In the genomic region with DNA sequence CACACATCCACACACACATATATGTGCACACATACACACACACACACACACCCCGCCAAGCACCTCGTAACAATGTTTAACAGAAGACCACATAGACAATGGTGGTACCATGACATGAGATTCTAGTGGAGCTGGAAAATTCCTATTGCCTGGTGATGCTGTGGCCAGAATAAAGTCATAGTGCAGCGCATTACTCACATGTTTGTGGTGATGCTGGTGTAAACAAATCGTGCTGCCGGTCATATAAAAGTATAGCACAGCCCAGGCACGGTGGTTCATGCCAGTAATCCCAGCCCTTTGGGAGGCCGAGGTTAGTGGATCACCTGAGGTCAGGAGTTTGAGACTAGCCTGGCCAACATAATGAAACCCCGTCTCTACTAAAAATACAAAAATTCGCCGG, we compare ENCODE assay signal across 23 cellular contexts.
"Had no signal": no experiment of that assay in that cellular context is flagged by ENCODE, and none has a peak within 500 bp of the region (broad histone marks: within the 10 kb centered on the region; RNA-seq: fewer than 3 reads in every experiment).

No MANE protein-coding gene starts in this region.

- H3K4me3 Mint-ChIP-seq: IgD-negative memory B cell; T-cell; T-helper 1 cell treated with Interleukin-12 subunit alpha and Interleukin-12 subunit beta and Interleukin-4 antibody, amounts not matched to agents 30 μg/mL and 1 μg/mL, for 36 hours had no signal

- H3K4me2 ChIP-seq: KMS-11, SK-N-SH had no signal

- H3K27ac Mint-ChIP-seq: IgD-negative memory B cell; T-cell; T-helper 1 cell treated with Interleukin-12 subunit alpha and Interleukin-12 subunit beta and Interleukin-4 antibody, amounts not matched to agents 30 μg/mL and 1 μg/mL, for 36 hours had no signal

- H3K27me3 Mint-ChIP-seq: IgD-negative memory B cell, T-cell had no signal

- DNase-seq: MM.1S, NCI-H1092 treated with DMSO at 0.1 percent for 48 hours, NCI-H1436, NCI-H187, NCI-H2029, NCI-H2081 treated with DMSO at 0.1 percent for 48 hours, NCI-H2171, NCI-H226, NCI-H446, NCI-H510A, NCI-H524 treated with DMSO at 0.1 percent for 48 hours, NCI-H69, NCI-H774, SHP77, SK-N-SH, SW 1271, T-cell had no signal

- H3K27ac ChIP-seq: KMS-11, RWPE1 had no signal

- H3K9ac ChIP-seq: KMS-11, SK-N-SH had no signal

- H3K4me1 Mint-ChIP-seq: IgD-negative memory B cell, T-cell had no signal

- H3K4me3 ChIP-seq: K562 had no signal

- ATAC-seq: HepG2, K562, T-cell had no signal

- H3K36me3 Mint-ChIP-seq: IgD-negative memory B cell, T-cell had no signal
